In the genomic region with DNA sequence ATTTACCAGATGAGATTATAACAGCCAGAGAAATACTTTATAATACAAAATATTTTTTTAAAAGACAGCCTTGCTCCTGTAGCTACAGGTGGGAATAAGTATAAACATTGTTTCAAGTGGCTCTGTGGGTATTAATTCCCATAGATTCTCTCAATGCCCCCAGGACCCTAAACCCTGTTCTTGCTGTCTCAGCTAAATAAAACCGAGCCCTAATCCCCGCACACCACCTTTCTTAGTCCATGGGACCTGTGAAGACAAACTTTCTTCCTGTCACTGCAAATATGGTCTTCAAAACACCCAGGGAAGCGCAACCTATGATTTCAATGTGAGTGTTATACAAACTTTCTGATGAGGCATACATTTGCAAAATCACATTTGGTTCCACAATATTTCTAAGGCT, we compare ENCODE assay signal across 31 cellular contexts. TPM values are rescaled to one million over a fixed set of nuclear protein-coding genes. Genes with fewer than 3 reads are reported as not detected.
"Had no signal": no experiment of that assay in that cellular context is flagged by ENCODE, and none has a peak within 500 bp of the region (broad histone marks: within the 10 kb centered on the region; RNA-seq: fewer than 3 reads in every experiment).

No MANE protein-coding gene starts in this region.

- FAIRE-seq: bronchial epithelial cell, TTC549 had no signal

- H3K27me3 ChIP-seq: ascending aorta, cardiac muscle cell had no signal

- DNase-seq: activated B cell treated with CpG ODN at 0.5 μM for 24 hours; activated CD4-positive, alpha-beta memory T cell treated with anti-CD3 and anti-CD28 coated beads, Interleukin-2, amount 10 ng/mL, durations not matched to agents 7 days and 5 days; activated CD4-positive, alpha-beta T cell treated with anti-CD3 and anti-CD28 coated beads for 1 hour; activated CD4-positive, alpha-beta T cell treated with anti-CD3 and anti-CD28 coated beads for 36 hours; activated CD4-positive, alpha-beta T cell treated with anti-CD3 and anti-CD28 coated beads for 48 hours; activated CD4-positive, alpha-beta T cell treated with anti-CD3 and anti-CD28 coated beads, Interleukin-2, amount 10 ng/mL, durations not matched to agents 7 days and 5 days; activated CD4-positive, alpha-beta T cell treated with anti-CD3 and anti-CD28 coated beads, Interleukin-2, amount 50 U/mL, for 48 hours; activated CD8-positive, alpha-beta memory T cell treated with anti-CD3 and anti-CD28 coated beads for 24 hours; activated CD8-positive, alpha-beta memory T cell treated with anti-CD3 and anti-CD28 coated beads, Interleukin-2, amount 10 ng/mL, durations not matched to agents 7 days and 5 days; activated CD8-positive, alpha-beta memory T cell treated with anti-CD3 and anti-CD28 coated beads, Interleukin-2, amount 50 U/mL, for 48 hours; activated CD8-positive, alpha-beta T cell treated with anti-CD3 and anti-CD28 coated beads, Interleukin-2, amount 10 ng/mL, durations not matched to agents 7 days and 5 days; activated effector memory CD4-positive, alpha-beta T cell treated with Interleukin-2 at 50 U/mL for 16 hours; activated gamma-delta T cell; activated naive CD4-positive, alpha-beta T cell treated with anti-CD3 and anti-CD28 coated beads, Interleukin-2, amount 10 ng/mL, durations not matched to agents 7 days and 5 days; activated naive CD4-positive, alpha-beta T cell treated with Interleukin-2 at 50 U/mL for 16 hours; activated naive CD8-positive, alpha-beta T cell treated with anti-CD3 and anti-CD28 coated beads, Interleukin-2, amount 10 ng/mL, durations not matched to agents 7 days and 5 days; activated naive CD8-positive, alpha-beta T cell treated with anti-CD3 and anti-CD28 coated beads, Interleukin-2, amount 50 U/mL, for 24 hours; activated T-cell treated with anti-CD3 and anti-CD28 coated beads, Interleukin-2, amount 50 U/mL, for 24 hours; activated T-cell treated with anti-CD3 and anti-CD28 coated beads, Interleukin-2, amount 50 U/mL, for 48 hours; amygdala; anterior cingulate cortex; central memory CD4-positive, alpha-beta T cell; T-helper 2 cell; T-helper 9 cell had no signal

- ATAC-seq: activated CD4-positive, alpha-beta T cell treated with anti-CD3 and anti-CD28 coated beads for 36 hours; activated CD8-positive, alpha-beta memory T cell treated with anti-CD3 and anti-CD28 coated beads, Interleukin-2, amount 10 ng/mL, durations not matched to agents 7 days and 5 days; activated CD8-positive, alpha-beta T cell treated with anti-CD3 and anti-CD28 coated beads, Interleukin-2, amount 10 ng/mL, durations not matched to agents 7 days and 5 days; activated naive CD8-positive, alpha-beta T cell treated with anti-CD3 and anti-CD28 coated beads, Interleukin-2, amount 50 U/mL, for 24 hours had no signal

- H3K4me1 ChIP-seq: ascending aorta had no signal

- H3K9me3 ChIP-seq: ascending aorta had no signal

- H3K27ac ChIP-seq: ascending aorta, cardiac muscle cell, VCaP had no signal

- H3K4me3 ChIP-seq: ascending aorta, cardiac muscle cell had no signal

- H3K36me3 ChIP-seq: ascending aorta, cardiac muscle cell had no signal

RNA-seq across cellular contexts. Expression of gene SMLR1, which starts 11.0 kb away (rescaled TPM):
- total RNA-seq: activated B cell treated with CpG ODN at 0.5 μM for 24 hours; activated CD4-positive, alpha-beta memory T cell treated with anti-CD3 and anti-CD28 coated beads, Interleukin-2, amount 10 ng/mL, durations not matched to agents 7 days and 5 days; activated CD4-positive, alpha-beta T cell treated with anti-CD3 and anti-CD28 coated beads for 36 hours; activated CD4-positive, alpha-beta T cell treated with anti-CD3 and anti-CD28 coated beads, Interleukin-2, amount 10 ng/mL, durations not matched to agents 7 days and 5 days; activated CD8-positive, alpha-beta memory T cell treated with anti-CD3 and anti-CD28 coated beads, Interleukin-2, amount 10 ng/mL, durations not matched to agents 7 days and 5 days; activated CD8-positive, alpha-beta T cell treated with anti-CD3 and anti-CD28 coated beads, Interleukin-2, amount 10 ng/mL, durations not matched to agents 7 days and 5 days; activated naive CD8-positive, alpha-beta T cell treated with anti-CD3 and anti-CD28 coated beads, Interleukin-2, amount 10 ng/mL, durations not matched to agents 7 days and 5 days; activated T-helper 2 cell treated with anti-CD3 and anti-CD28 coated beads, Interferon-gamma antibody, Interleukin-2, Interleukin-4, amounts not matched to agents 10 μg/mL and 5 μg/mL and 100 μg/mL, durations not matched to agents 14 hours and 24 hours and 36 hours; ascending aorta; bronchial epithelial cell; cardiac muscle cell; cerebellum had no signal
- polyA plus RNA-seq: cardiac muscle cell had no signal
